ENCODE assay signal across 8 cellular contexts in genomic region chr12:49367381-49368239, GRCh38. TPM values are rescaled to one million over a fixed set of nuclear protein-coding genes. Genes with fewer than 3 reads are reported as not detected.
DNase-seq lines count a peak whose midpoint lies in the region; ATAC-seq and TF ChIP-seq lines count a peak whose summit lies in the region.

SPATS2 (plus strand) TSS chr12:49367462; CDS start chr12:49461013, 93,551 bp downstream.

- TF ChIP-seq POLR2A in uterus (IDR thresholded peaks at IDR 0.05) = peak in 1 of 2 donors; percentile 49

- H3K9ac ChIP-seq in endocrine pancreas (ENCODE audit: control insufficient read depth, insufficient read depth, low read length) (peak within 1 kb of the TSS; percentile 72), mucosa of rectum (ENCODE audit: low read depth in 1 of 2, low read length in 2 of 2) (peak within 1 kb of the TSS; percentile 85 to 92)

- no peaks in the 10 kb centered on the region; the same call in none of the 2 replicates for H3K4me1 ChIP-seq in BE2C
- peaks cover 6% of the 10 kb centered on the region for H3K4me1 ChIP-seq in endocrine pancreas (ENCODE audit: control insufficient read depth, insufficient read depth, low read length)
- H3K4me1 ChIP-seq in mucosa of rectum (ENCODE audit: control insufficient read depth in 2 of 2, insufficient read depth in 2 of 2, low read length in 2 of 2) = peaks cover 3 to 8% of the 10 kb centered on the region in 2 donors
- peaks cover 0 to 6% of the 10 kb centered on the region in 2 donors for H3K4me1 ChIP-seq in uterus

- intact Hi-C loops in uterus (cut with DNase I; ENCODE audit: low total_unique reads) = no loop called here

- H3K27ac ChIP-seq in mucosa of rectum (ENCODE audit: low read depth in 2 of 2, low read length in 2 of 2) (peak within 1 kb of the TSS; percentile 85 to 89), uterus (peak within 1 kb of the TSS; percentile 96 to 99)

- TF ChIP-seq CTCF in BE2C (IDR thresholded peaks at IDR 0.05; ENCODE audit: low read depth, low read length) (no peak), uterus (IDR thresholded peaks at IDR 0.05) (no peak)

- DNase-seq in BE2C = peak; percentile 100
- DNase-seq in RPMI8226 = peak; percentile 51
- peak in 1 of 2 donors; percentile 94 for DNase-seq in uterus
- no peak for DNase-seq in NCI-H1930 (lab: John Stamatoyannopoulos, UW)

- H3K36me3 ChIP-seq in BE2C (peaks cover 2% of the 10 kb centered on the region; the same call in 1 of the 2 replicates), endocrine pancreas (ENCODE audit: control insufficient read depth, insufficient read depth, low read length) (no peaks in the 10 kb centered on the region), mucosa of rectum (ENCODE audit: control insufficient read depth in 2 of 2, insufficient read depth in 2 of 2, low read length in 2 of 2) (no peaks in the 10 kb centered on the region), uterus (no peaks in the 10 kb centered on the region)

- no peaks in the 10 kb centered on the region for H3K27me3 ChIP-seq in BE2C
- no peaks in the 10 kb centered on the region for H3K27me3 ChIP-seq in endocrine pancreas (ENCODE audit: control insufficient read depth, insufficient read depth, low read length)
- no peaks in the 10 kb centered on the region for H3K27me3 ChIP-seq in mucosa of rectum (ENCODE audit: control insufficient read depth in 2 of 2, insufficient read depth in 2 of 2, low read length in 2 of 2)
- H3K27me3 ChIP-seq in uterus = no peaks in the 10 kb centered on the region

- H3K4me3 ChIP-seq in BE2C (ENCODE audit: low read depth, low read length) = peak within 1 kb of the TSS; percentile 96
- peak within 1 kb of the TSS; percentile 96 for H3K4me3 ChIP-seq in endocrine pancreas (ENCODE audit: control insufficient read depth, insufficient read depth, low read length)
- peak within 1 kb of the TSS; percentile 83 to 87 for H3K4me3 ChIP-seq in mucosa of rectum (ENCODE audit: low read length in 2 of 2)
- H3K4me3 ChIP-seq in uterus = peak within 1 kb of the TSS; percentile 64 to 95

- ATAC-seq in GM19467 (IDR thresholded peaks at IDR 0.05; ENCODE audit: unreplicated experiment) (peak; percentile 2), HG03175 (IDR thresholded peaks at IDR 0.05; ENCODE audit: unreplicated experiment) (no peak)

- H3K9me3 ChIP-seq in BE2C (no peaks in the 10 kb centered on the region), endocrine pancreas (ENCODE audit: control insufficient read depth, low read length) (no peaks in the 10 kb centered on the region), mucosa of rectum (ENCODE audit: control insufficient read depth in 2 of 2, low read length in 2 of 2) (no peaks in the 10 kb centered on the region), uterus (no peaks in the 10 kb centered on the region)

RNA-seq across cellular contexts. Expression of gene SPATS2, which starts in this region (rescaled TPM):
- polyA plus RNA-seq in BE2C (2012; ENCODE audit: insufficient read depth, insufficient read length, low read depth) = 33.0 TPM
- total RNA-seq in uterus = 10 to 100 TPM in 2 of 4 donors, 1 to 10 TPM in 2; 3.3 to 46.0 (median 16.0) TPM

Comparison
In these comparisons a context has a peak if more than half of its experiments do, and no peak if none do; other contexts are left out.
1. DNase-seq: peak in BE2C (single experiment) and RPMI8226 (single experiment); none in NCI-H1930 (0 of 2).
2. Peak in every context shown above with its lines, with median percentiles within 50 percentile points of each other: H3K4me3 ChIP-seq.